ENCODE assay signal across 8 cellular contexts in the genomic region with DNA sequence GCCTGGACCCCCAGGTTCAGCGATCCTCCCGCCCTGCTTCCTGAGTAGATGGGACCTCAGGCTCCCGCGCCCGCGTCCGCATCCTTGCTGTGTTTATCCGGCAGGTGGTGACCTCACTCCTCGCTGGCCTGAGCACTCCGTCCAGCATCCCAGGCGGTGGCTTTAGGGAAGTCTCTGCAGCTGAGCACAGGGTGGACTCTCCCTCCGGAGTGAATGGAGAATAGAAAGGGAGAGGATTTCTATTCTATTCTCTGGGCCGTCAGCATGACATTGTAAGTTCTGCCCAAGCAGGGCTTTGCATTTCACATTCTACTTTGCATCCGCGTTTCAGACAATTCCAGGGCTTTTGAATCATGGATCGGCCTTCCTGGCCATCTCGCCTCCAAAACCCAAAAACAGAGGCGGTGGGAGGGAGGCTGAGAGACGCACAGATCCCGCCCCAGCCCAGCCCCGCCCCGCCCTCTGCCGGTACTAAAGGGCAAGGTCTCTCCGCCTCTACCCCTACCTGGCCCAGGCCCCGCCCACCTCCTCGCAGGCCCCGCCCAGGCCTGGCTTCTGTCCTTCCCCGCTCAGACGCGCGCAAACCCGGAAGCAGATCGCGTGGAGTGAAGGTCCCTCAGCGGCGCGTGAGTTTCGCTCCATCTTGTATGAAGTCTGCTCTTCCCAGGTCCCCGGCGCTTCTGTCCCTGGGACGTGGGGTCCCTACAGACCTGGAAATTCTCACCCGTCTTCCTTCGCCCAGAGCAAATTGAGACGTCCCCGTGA. TPM values are rescaled to one million over a fixed set of nuclear protein-coding genes. Genes with fewer than 3 reads are reported as not detected.
A peak's percentile ranks its signal among the peaks of the same experiment; 100 is the strongest.
DNase-seq lines count a peak whose midpoint lies in the region; ATAC-seq lines count a peak whose summit lies in the region.

A gene (plus strand): TSS at position 572 of the 765 bp plus-strand sequence. CDS start 6,577 bp downstream, outside the sequence.

- peak; percentile 95 for DNase-seq in CD1c-positive myeloid dendritic cell (ENCODE audit: extremely low spot score)
- DNase-seq in NCI-H82 treated with DMSO at 0.1 percent for 48 hours (lab: John Stamatoyannopoulos, UW; ENCODE audit: unreplicated experiment): peak; percentile 60
- peak; percentile 94 to 96 for DNase-seq in activated CD8-positive, alpha-beta memory T cell treated with anti-CD3 and anti-CD28 coated beads for 4 hours (ENCODE audit: low read depth in 2 of 2)
- peak; percentile 85 for DNase-seq in stimulated activated CD8-positive, alpha-beta memory T cell treated with anti-CD3 and anti-CD28 coated beads, Interleukin-15, amount 100 ng/mL, for 24 hours (ENCODE audit: low read depth)

- no peaks in the 10 kb centered on the region for H3K9me3 ChIP-seq in endocrine pancreas (ENCODE audit: control insufficient read depth, low read length)
- no peaks in the 10 kb centered on the region for H3K9me3 ChIP-seq in mesodermal cell (ENCODE audit: control insufficient read depth, low read length)

- 2 to 3% methylated on average over 33 to 34 of the region's 45 CpGs for WGBS in mesodermal cell (ENCODE audit: insufficient coverage in 2 of 2), 2 experiments

- peak within 1 kb of the TSS; percentile 97 for H3K9ac ChIP-seq in endocrine pancreas (ENCODE audit: control insufficient read depth, insufficient read depth, low read length)

- ATAC-seq in GM19372 (IDR thresholded peaks at IDR 0.05; ENCODE audit: low read depth, unreplicated experiment): peak; percentile 94
- peak; percentile 97 for ATAC-seq in HG03521 (IDR thresholded peaks at IDR 0.05; ENCODE audit: unreplicated experiment)

- no peak within 1 kb of the TSS for H3K27ac ChIP-seq in mesodermal cell (ENCODE audit: low read depth, low read length, severe bottlenecking)

- H3K4me1 ChIP-seq in endocrine pancreas (ENCODE audit: control insufficient read depth, insufficient read depth, low read length) (no peaks in the 10 kb centered on the region), mesodermal cell (ENCODE audit: control insufficient read depth, insufficient read depth, low read length, poor library complexity, severe bottlenecking) (peaks cover 4% of the 10 kb centered on the region)

- H3K27me3 ChIP-seq in endocrine pancreas (ENCODE audit: control insufficient read depth, insufficient read depth, low read length): no peaks in the 10 kb centered on the region

- H3K4me3 ChIP-seq in endocrine pancreas (ENCODE audit: control insufficient read depth, insufficient read depth, low read length): peak within 1 kb of the TSS; percentile 40
- H3K4me3 ChIP-seq in mesodermal cell (ENCODE audit: extremely low read depth, insufficient read depth, low read length, poor library complexity, severe bottlenecking): peak within 1 kb of the TSS; percentile 75

- H3K36me3 ChIP-seq in endocrine pancreas (ENCODE audit: control insufficient read depth, insufficient read depth, low read length) (no peaks in the 10 kb centered on the region), mesodermal cell (ENCODE audit: control insufficient read depth, insufficient read depth, low read length) (no peaks in the 10 kb centered on the region)

RNA-seq across cellular contexts. Expression of the gene that starts here (rescaled TPM):
- polyA plus RNA-seq in mesodermal cell (2013, experiment 1 of 2): 7.7 TPM
- 10.2 TPM for polyA plus RNA-seq in mesodermal cell (2013, experiment 2 of 2)
